ENCODE assay signal across 11 cellular contexts in genomic region chr20:4017051-4017702, GRCh38. TPM values are rescaled to one million over a fixed set of nuclear protein-coding genes. Genes with fewer than 3 reads are reported as not detected.
DNase-seq lines count a peak whose midpoint lies in the region; ATAC-seq, FAIRE-seq and TF ChIP-seq lines count a peak whose summit lies in the region.
"Had no signal": no experiment of that assay in that cellular context is flagged by ENCODE, and none has a peak within 500 bp of the region (broad histone marks: within the 10 kb centered on the region; RNA-seq: fewer than 3 reads in every experiment).

No MANE protein-coding gene starts in this region.

- BruUV-seq in GM12878 (replicated peaks; lab: Mats Ljungman, UMichigan), result no TSS peak

- TF ChIP-seq RAD21 in GM12878 (IDR thresholded peaks at IDR 0.05; ENCODE audit: insufficient read depth, low read depth, low read length), result no peak

- CTCF ChIA-PET in activated CD4-positive, alpha-beta T cell treated with anti-CD3 and anti-CD28 coated beads, Interleukin-2, amount 10 ng/mL, durations not matched to agents 7 days and 5 days (lab: Charles Lee), result interaction anchor here (1.5 kb wide), 1 partner anchor 68 kb away, joined by 6 read pairs; no protein-coding TSS in a partner anchor
- CTCF ChIA-PET in GM12878 (lab: Yijun Ruan, JAX), result interaction anchor here (0.8 to 2.0 kb wide), 3 partner anchors 9 to 306 kb away, joined by 3 to 12 read pairs (median 3); no protein-coding TSS in a partner anchor

- intact Hi-C loops in GM12878 (cut with micrococcal nuclease; ENCODE audit: unreplicated experiment), result loop anchor here (10.0 kb wide), 1 partner anchor 232 kb away; the partner anchor contains the start of genes CENPB and SPEF1

- no peak for TF ChIP-seq POLR2A in GM12878 (IDR thresholded peaks at IDR 0.05; ENCODE audit: low read depth, low read length)

- no peak overlapping the region for H3K9ac ChIP-seq in GM12878 (ENCODE audit: control insufficient read depth, insufficient read depth, low read length)

- H3K36me3 Mint-ChIP-seq in activated CD4-positive, alpha-beta T cell treated with anti-CD3 and anti-CD28 coated beads, Interleukin-2, amount 10 ng/mL, durations not matched to agents 7 days and 5 days (ENCODE audit: low read depth), result peaks cover 1% of the 10 kb centered on the region

- RAD21 ChIA-PET in GM12878 (lab: Charles Lee; ENCODE audit: unreplicated experiment), result no interaction called here

- H3K27ac ChIP-seq in GM12878 (ENCODE audit: control insufficient read depth, insufficient read depth), result no peak overlapping the region

- no peak for TF ChIP-seq CTCF in GM12878 (IDR thresholded peaks at IDR 0.05 in 2 of 3, conservative IDR thresholded peaks at IDR 0.05 in 1 of 3; ENCODE audit: control insufficient read depth in 2 of 3, extremely low read depth in 1 of 3, insufficient read depth in 1 of 3, low read depth in 3 of 3, low read length in 3 of 3)

- no peak for DNase-seq in activated CD4-positive, alpha-beta T cell treated with anti-CD3 and anti-CD28 coated beads, Interleukin-2, amount 10 ng/mL, durations not matched to agents 7 days and 5 days
- no peak for DNase-seq in activated CD4-positive, alpha-beta T cell treated with anti-CD3 and anti-CD28 coated beads for 1 hour
- DNase-seq in MV-4-11 (lab: John Stamatoyannopoulos, UW), result peak; percentile 56
- DNase-seq in GM12878 (ENCODE audit: low read depth, low spot score), result no peak
- peak; percentile 84 for DNase-seq in renal cortical epithelial cell (ENCODE audit: low read depth)
- no peak for DNase-seq in NCI-H1436 (lab: John Stamatoyannopoulos, UW)
- DNase-seq in NCI-H524 (lab: John Stamatoyannopoulos, UW), result no peak
- DNase-seq: activated CD4-positive, alpha-beta T cell treated with anti-CD3 and anti-CD28 coated beads for 48 hours had no signal

- peaks cover 20% of the 10 kb centered on the region for H3K4me1 ChIP-seq in GM12878 (ENCODE audit: control insufficient read depth, insufficient read depth, low read length)

- no peaks in the 10 kb centered on the region for H3K9me3 ChIP-seq in GM12878 (replicated peaks; ENCODE audit: control insufficient read depth, insufficient read depth, low read length)

- H4K20me1 ChIP-seq in GM12878 (ENCODE audit: control insufficient read depth, insufficient read depth), result no peaks in the 10 kb centered on the region

- peaks cover 7% of the 10 kb centered on the region for H3K27me3 Mint-ChIP-seq in activated CD4-positive, alpha-beta T cell treated with anti-CD3 and anti-CD28 coated beads, Interleukin-2, amount 10 ng/mL, durations not matched to agents 7 days and 5 days

- H3K79me2 ChIP-seq in GM12878 (ENCODE audit: control insufficient read depth, insufficient read depth, low read length), result no peaks in the 10 kb centered on the region

- H3K4me3 Mint-ChIP-seq in activated CD4-positive, alpha-beta T cell treated with anti-CD3 and anti-CD28 coated beads, Interleukin-2, amount 10 ng/mL, durations not matched to agents 7 days and 5 days, result peak overlapping the region; percentile 55

- no peaks in the 10 kb centered on the region for H3K9me3 Mint-ChIP-seq in activated CD4-positive, alpha-beta T cell treated with anti-CD3 and anti-CD28 coated beads, Interleukin-2, amount 10 ng/mL, durations not matched to agents 7 days and 5 days

- SMC1A ChIA-PET in GM12878 (lab: Charles Lee; ENCODE audit: uncharacterized antibody, unreplicated experiment), result no interaction called here

- no peaks in the 10 kb centered on the region; a peak in 1 of 4 replicates for H3K27me3 ChIP-seq in GM12878 (replicated peaks in 1 of 2; ENCODE audit: control insufficient read depth in 2 of 2, insufficient read depth in 2 of 2, low read length in 1 of 2)

- TF ChIP-seq EP300 in GM12878 (IDR thresholded peaks at IDR 0.05; ENCODE audit: borderline replicate concordance in 1 of 2, control insufficient read depth in 1 of 2, low read depth in 2 of 2, low read length in 2 of 2), result no peak

- FAIRE-seq in GM12878 (lab: Jason Lieb, UNC), result no peak
- FAIRE-seq: bronchial epithelial cell had no signal

- H3K27ac Mint-ChIP-seq in activated CD4-positive, alpha-beta T cell treated with anti-CD3 and anti-CD28 coated beads, Interleukin-2, amount 10 ng/mL, durations not matched to agents 7 days and 5 days, result peak overlapping the region; percentile 85

- 5% methylated on average over 2 of the region's 2 CpGs for WGBS in GM12878 (ENCODE audit: insufficient coverage, insufficient replicate concordance, low lambda C conversion rate, missing lambda C conversion rate)

- ATAC-seq in GM12878 (no peak), GM21576 (IDR thresholded peaks at IDR 0.05; ENCODE audit: unreplicated experiment) (no peak)
- ATAC-seq: Panc1 had no signal

- no peak overlapping the region for H3K4me2 ChIP-seq in GM12878 (ENCODE audit: control insufficient read depth, insufficient read depth)

- H3K4me1 Mint-ChIP-seq in activated CD4-positive, alpha-beta T cell treated with anti-CD3 and anti-CD28 coated beads, Interleukin-2, amount 10 ng/mL, durations not matched to agents 7 days and 5 days, result peaks cover 44% of the 10 kb centered on the region

- no peak overlapping the region for H3K4me3 ChIP-seq in GM12878

- H3K36me3 ChIP-seq in GM12878 (ENCODE audit: control insufficient read depth in 2 of 2, insufficient read depth in 2 of 2, low read length in 1 of 2), result no peaks in the 10 kb centered on the region

- in situ Hi-C loops in GM12878 (cut with MboI), result no loop called here

- POLR2A ChIA-PET in activated CD4-positive, alpha-beta T cell treated with anti-CD3 and anti-CD28 coated beads, Interleukin-2, amount 10 ng/mL, durations not matched to agents 7 days and 5 days (lab: Charles Lee), result no interaction called here
- POLR2A ChIA-PET in GM12878 (lab: Charles Lee), result interaction anchor here (0.9 to 1.1 kb wide), 2 partner anchors 21 to 128 kb away, joined by 3 to 4 read pairs; partner anchors contain the start of gene PANK2

- H2AFZ ChIP-seq in GM12878 (ENCODE audit: control insufficient read depth, low read depth, low read length), result peak overlapping the region; percentile 41

TF ChIP-seq in GM12878, 131 proteins besides CTCF, POLR2A, EP300 and RAD21:
- TF ChIP-seq YBX1 (IDR thresholded peaks at IDR 0.05) (no peak), RCOR1 (conservative IDR thresholded peaks at IDR 0.05; ENCODE audit: low read depth, low read length) (no peak), PKNOX1 (IDR thresholded peaks at IDR 0.05) (peak; percentile 30; the same call in 1 of the 2 replicates), BHLHE40 (IDR thresholded peaks at IDR 0.05; ENCODE audit: borderline replicate concordance in 1 of 2, low read depth in 2 of 2, low read length in 1 of 2) (peak in 1 of 2 experiments; percentile 8; a peak in 1 of 4 replicates), SMAD1 (IDR thresholded peaks at IDR 0.05; ENCODE audit: low read depth, partially characterized antibody) (no peak), SREBF1 (IDR thresholded peaks at IDR 0.05; ENCODE audit: low read length) (no peak)

RNA-seq across cellular contexts. Expression of gene RNF24, which starts 1.8 kb away (rescaled TPM):
- total RNA-seq in activated CD4-positive, alpha-beta T cell treated with anti-CD3 and anti-CD28 coated beads, Interleukin-2, amount 10 ng/mL, durations not matched to agents 7 days and 5 days, result 10 to 100 TPM; 13.5 to 15.0 TPM
- total RNA-seq in GM12878 (2013; cell fraction: nucleolus; rRNA removed), result 15.1 and 15.9 TPM in 2 replicates
- 2.0 and 2.1 TPM in 2 replicates for total RNA-seq in GM12878 (2014; rRNA removed)
- 1.5 TPM in 2 replicates for total RNA-seq in GM12878 (2014; rRNA removed; fragmentation: Illumina TruSeq; extraction: Trizol)
- total RNA-seq in GM12878 (2021), result 4.9 and 5.4 TPM in 2 replicates
- polyA plus RNA-seq in GM12878 (2011; ENCODE audit: low read depth), result 3.3 TPM
- 1.7 and 2.3 TPM in 2 replicates for polyA plus RNA-seq in GM12878 (2011; rRNA removed)
- 1.6 and 2.8 TPM in 2 replicates for polyA plus RNA-seq in GM12878 (2011; cell fraction: cytosol; rRNA removed)
- 2.3 and 2.6 TPM in 2 replicates for polyA plus RNA-seq in GM12878 (2011; cell fraction: nucleus; rRNA removed)
- 4.2 and 4.8 TPM in 2 replicates for polyA plus RNA-seq in GM12878 (2012)
- polyA plus RNA-seq in GM12878 (2014; fragmentation: Illumina TruSeq; extraction: Trizol), result 2.2 and 2.7 TPM in 2 replicates
- 1 to 10 TPM; 1.4 to 1.7 TPM for polyA plus RNA-seq in GM12878 (2014; fragmentation: Nextera tagmentation; extraction: Ambion mirVana)
- 1.5 and 2.6 TPM in 2 replicates for polyA plus RNA-seq in GM12878 (2014; rRNA removed)
- polyA plus RNA-seq in GM12878 (2016; fragmentation: Nextera tagmentation; extraction: Ambion mirVana), result 1 to 10 TPM; 4.2 to 4.3 TPM
- 1.5 and 1.9 TPM in 2 replicates for polyA minus RNA-seq in GM12878 (2011; rRNA and poly(A)+ RNA removed)
- 0.94 and 1.5 TPM in 2 replicates for polyA minus RNA-seq in GM12878 (2011; cell fraction: cytosol; rRNA and poly(A)+ RNA removed)
- polyA minus RNA-seq in GM12878 (2011; cell fraction: nucleus; rRNA and poly(A)+ RNA removed), result 1.1 TPM in 2 replicates
- 2.1 and 7.3 TPM in 2 replicates for total RNA-seq in renal cortical epithelial cell

Comparison
In these comparisons a context has a peak if more than half of its experiments do, and no peak if none do; other contexts are left out.
1. DNase-seq: peak in MV-4-11 (single experiment) and renal cortical epithelial cell (single experiment); none in activated CD4-positive, alpha-beta T cell treated with anti-CD3 and anti-CD28 coated beads, Interleukin-2, amount 10 ng/mL, durations not matched to agents 7 days and 5 days (single experiment), activated CD4-positive, alpha-beta T cell treated with anti-CD3 and anti-CD28 coated beads for 1 hour (single experiment), GM12878 (single experiment), NCI-H1436 (single experiment) and NCI-H524 (0 of 2).